In the genomic region with DNA sequence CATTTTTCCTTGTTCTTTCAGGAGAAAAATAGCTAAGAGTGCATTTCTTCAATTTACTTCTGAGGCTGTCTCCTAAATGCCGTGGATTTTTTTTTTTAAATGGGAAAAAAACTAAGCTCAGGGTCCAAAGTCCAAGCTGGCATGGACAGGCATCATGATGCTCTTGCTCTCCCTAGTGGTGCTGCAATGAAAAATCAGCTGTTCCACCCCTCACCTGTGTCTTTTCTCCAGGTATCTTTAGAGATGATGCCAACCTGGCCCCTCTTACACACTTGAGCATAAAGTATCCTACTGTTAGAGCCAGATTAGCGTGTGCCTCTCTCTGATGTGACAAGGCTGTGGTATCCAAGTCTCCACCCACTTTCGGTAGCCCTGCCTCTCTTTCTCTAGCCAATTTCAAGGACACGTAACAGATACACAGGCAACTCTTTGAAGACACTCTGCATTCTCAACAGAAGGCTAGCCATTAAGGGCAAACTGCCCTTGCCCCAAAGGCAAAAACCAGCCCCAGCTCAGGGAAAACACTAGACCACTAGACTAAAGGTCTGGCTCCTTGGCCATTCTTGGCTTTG, we compare ENCODE assay signal across 9 cellular contexts.
DNase-seq lines count a peak whose midpoint lies in the region; ATAC-seq, FAIRE-seq and TF ChIP-seq lines count a peak whose summit lies in the region.
"Had no signal": no experiment of that assay in that cellular context is flagged by ENCODE, and none has a peak within 500 bp of the region (broad histone marks: within the 10 kb centered on the region; RNA-seq: fewer than 3 reads in every experiment).

No MANE protein-coding gene starts in this region.

- no TSS peak for BruUV-seq in GM12878 (replicated peaks; lab: Mats Ljungman, UMichigan)

- ATAC-seq in GM12878 (peak; percentile 29; the same call in 1 of the 3 replicates), mucosa of descending colon (peak; percentile 67), psoas muscle (no peak)

- peak; percentile 9 for TF ChIP-seq CTCF in GM10248 (IDR thresholded peaks at IDR 0.05; ENCODE audit: control extremely low read depth, extremely low read depth, low read depth, missing control alignments)
- peak; percentile 48 for TF ChIP-seq CTCF in Loucy (conservative IDR thresholded peaks at IDR 0.05; ENCODE audit: low read length)
- peak; percentile 28 to 41 (median 38); a peak in 5 of 6 replicates for TF ChIP-seq CTCF in GM12878 (IDR thresholded peaks at IDR 0.05 in 2 of 3, conservative IDR thresholded peaks at IDR 0.05 in 1 of 3; ENCODE audit: control insufficient read depth in 2 of 3, extremely low read depth in 1 of 3, insufficient read depth in 1 of 3, low read depth in 3 of 3, low read length in 3 of 3)
- no peak for TF ChIP-seq CTCF in mucosa of descending colon (IDR thresholded peaks at IDR 0.05)
- no peak for TF ChIP-seq CTCF in psoas muscle (IDR thresholded peaks at IDR 0.05)
- TF ChIP-seq CTCF in lower leg skin (IDR thresholded peaks at IDR 0.05) = no peak

- POLR2A ChIA-PET in GM10248 (lab: Yijun Ruan, JAX) = interaction anchor here (0.6 kb wide), 1 partner anchor 29 kb away, joined by 8 read pairs; no protein-coding TSS in a partner anchor
- POLR2A ChIA-PET in GM12878 (lab: Charles Lee) = interaction anchor here (0.7 kb wide), 1 partner anchor 767 kb away, joined by 9 read pairs; no protein-coding TSS in a partner anchor

- no peak overlapping the region for H2AFZ ChIP-seq in Loucy (ENCODE audit: low read length)
- H2AFZ ChIP-seq in GM12878 (ENCODE audit: control insufficient read depth, low read depth, low read length) = no peak overlapping the region

- H3K4me3 ChIP-seq in Loucy (ENCODE audit: low read length, poor library complexity, severe bottlenecking) (no peak overlapping the region), GM12878 (no peak overlapping the region), mucosa of descending colon (no peak overlapping the region), psoas muscle (no peak overlapping the region), lower leg skin (ENCODE audit: low read depth, poor library complexity, severe bottlenecking) (no peak overlapping the region)

- H3F3A ChIP-seq in Loucy (ENCODE audit: low read depth) = no peaks in the 10 kb centered on the region

- RAD21 ChIA-PET in GM12878 (lab: Charles Lee; ENCODE audit: unreplicated experiment) = interaction anchor here (1.1 kb wide), 1 partner anchor 382 kb away, joined by 4 read pairs; no protein-coding TSS in a partner anchor

- CTCF ChIA-PET in GM10248 (lab: Yijun Ruan, JAX) = interaction anchor here (1.0 to 1.4 kb wide), 3 partner anchors 22 to 569 kb away, joined by 3 to 5 read pairs (median 3); no protein-coding TSS in a partner anchor
- CTCF ChIA-PET in GM12878 (lab: Yijun Ruan, JAX) = interaction anchor here (0.6 to 1.7 kb wide), 9 partner anchors 14 to 581 kb away, joined by 3 to 13 read pairs (median 3); no protein-coding TSS in a partner anchor

- SMC1A ChIA-PET in GM12878 (lab: Charles Lee; ENCODE audit: uncharacterized antibody, unreplicated experiment) = interaction anchor here (1.1 to 1.7 kb wide), 2 partner anchors 382 to 569 kb away, joined by 5 to 6 read pairs; no protein-coding TSS in a partner anchor

- H4K20me1 ChIP-seq in Loucy (ENCODE audit: insufficient read depth, low read length, poor library complexity, severe bottlenecking) (no peaks in the 10 kb centered on the region), GM12878 (ENCODE audit: control insufficient read depth, insufficient read depth) (no peaks in the 10 kb centered on the region)

- H3K27me3 ChIP-seq in Loucy (ENCODE audit: insufficient read depth, low read length, poor library complexity, severe bottlenecking) = no peaks in the 10 kb centered on the region
- H3K27me3 ChIP-seq in GM12878 (replicated peaks in 1 of 2; ENCODE audit: control insufficient read depth in 2 of 2, insufficient read depth in 2 of 2, low read length in 1 of 2) = no peaks in the 10 kb centered on the region; a peak in 1 of 4 replicates
- H3K27me3 ChIP-seq in psoas muscle (ENCODE audit: insufficient read depth in 3 of 3, low read length in 2 of 3) = no peaks in the 10 kb centered on the region

- no peaks in the 10 kb centered on the region for H3K9me3 ChIP-seq in Loucy (ENCODE audit: insufficient read depth, low read depth, low read length)
- H3K9me3 ChIP-seq in GM12878 (replicated peaks; ENCODE audit: control insufficient read depth, insufficient read depth, low read length) = no peaks in the 10 kb centered on the region
- no peaks in the 10 kb centered on the region for H3K9me3 ChIP-seq in mucosa of descending colon
- H3K9me3 ChIP-seq in psoas muscle = no peaks in the 10 kb centered on the region

- TF ChIP-seq EP300 in GM12878 (IDR thresholded peaks at IDR 0.05; ENCODE audit: borderline replicate concordance in 1 of 2, control insufficient read depth in 1 of 2, low read depth in 2 of 2, low read length in 2 of 2) = no peak

- FAIRE-seq in GM12878 (lab: Jason Lieb, UNC) (no peak), GM12891 (lab: Jason Lieb, UNC) (no peak)

- in situ Hi-C loops in GM12878 (cut with MboI) = no loop called here

- whole genome bisulfite sequencing in GM12878 (ENCODE audit: insufficient coverage, insufficient replicate concordance, low lambda C conversion rate, missing lambda C conversion rate) = 33% methylated on average over 4 of the region's 4 CpGs
- WGBS in psoas muscle, 3 donors = 62 to 68% (median 64%) methylated on average over 4 of the region's 4 CpGs
- 51 to 56% methylated on average over 4 of the region's 4 CpGs for WGBS in lower leg skin, 2 donors

- H3K9ac ChIP-seq in Loucy (ENCODE audit: low read depth, low read length, poor library complexity, severe bottlenecking) (no peak overlapping the region), GM12878 (ENCODE audit: control insufficient read depth, insufficient read depth, low read length) (no peak overlapping the region)

- H3K79me2 ChIP-seq in Loucy (ENCODE audit: insufficient read depth, low read length) (no peaks in the 10 kb centered on the region), GM12878 (ENCODE audit: control insufficient read depth, insufficient read depth, low read length) (no peaks in the 10 kb centered on the region)

- no peak for DNase-seq in GM10248 (ENCODE audit: extremely low spot score)
- no peak for DNase-seq in GM12878 (ENCODE audit: low read depth, low spot score)
- DNase-seq in mucosa of descending colon = peak in 1 of 3 donors; percentile 43
- no peak for DNase-seq in psoas muscle
- DNase-seq in GM12891 (ENCODE audit: insufficient read length, low spot score) = no peak
- DNase-seq in lower leg skin (ENCODE audit: low spot score in 2 of 2) = no peak
- DNase-seq in Kasumi-1 (lab: John Stamatoyannopoulos, UW) = no peak
- DNase-seq: T-helper 2 cell had no signal

- H3K4me1 ChIP-seq in Loucy (ENCODE audit: insufficient read depth, low read length, poor library complexity, severe bottlenecking) = peaks cover 18% of the 10 kb centered on the region
- no peaks in the 10 kb centered on the region for H3K4me1 ChIP-seq in GM12878 (ENCODE audit: control insufficient read depth, insufficient read depth, low read length)
- H3K4me1 ChIP-seq in mucosa of descending colon (ENCODE audit: low read depth) = peaks cover 15% of the 10 kb centered on the region
- H3K4me1 ChIP-seq in psoas muscle = no peaks in the 10 kb centered on the region

- TF ChIP-seq POLR2A in GM12878 (IDR thresholded peaks at IDR 0.05; ENCODE audit: low read depth, low read length) (no peak), GM12891 (IDR thresholded peaks at IDR 0.05; ENCODE audit: low read depth, low read length) (no peak), lower leg skin (IDR thresholded peaks at IDR 0.05) (no peak)

- no peak overlapping the region for H3K4me2 ChIP-seq in Loucy (ENCODE audit: low read depth, low read length, poor library complexity, severe bottlenecking)
- H3K4me2 ChIP-seq in GM12878 (ENCODE audit: control insufficient read depth, insufficient read depth) = no peak overlapping the region

- intact Hi-C loops in GM12878 (cut with micrococcal nuclease; ENCODE audit: unreplicated experiment) = loop anchor here (10.0 kb wide), 2 partner anchors 201 to 569 kb away; no protein-coding TSS in a partner anchor
- intact Hi-C loops in mucosa of descending colon (cut with DNase I, micrococcal nuclease) = no loop called here
- intact Hi-C loops in psoas muscle (cut with DNase I) = no loop called here
- intact Hi-C loops in lower leg skin (cut with DNase I; ENCODE audit: low total_unique reads) = no loop called here

- peak; percentile 67 for TF ChIP-seq RAD21 in GM12878 (IDR thresholded peaks at IDR 0.05; ENCODE audit: insufficient read depth, low read depth, low read length)

- H3K27ac ChIP-seq in GM12878 (ENCODE audit: control insufficient read depth, insufficient read depth) (no peak overlapping the region), psoas muscle (no peak overlapping the region)

- H3K9me2 ChIP-seq in Loucy (replicated peaks; ENCODE audit: low read depth, low read length) = no peaks in the 10 kb centered on the region

- H3K36me3 ChIP-seq in Loucy (ENCODE audit: insufficient read depth, low read length) (no peaks in the 10 kb centered on the region), GM12878 (ENCODE audit: control insufficient read depth in 2 of 2, insufficient read depth in 2 of 2, low read length in 1 of 2) (no peaks in the 10 kb centered on the region), mucosa of descending colon (ENCODE audit: low read depth) (no peaks in the 10 kb centered on the region), psoas muscle (ENCODE audit: insufficient read depth in 1 of 2, low read depth in 1 of 2) (no peaks in the 10 kb centered on the region)

TF ChIP-seq in GM12878, 131 proteins besides CTCF, POLR2A, EP300 and RAD21:
- TF ChIP-seq MEF2B (IDR thresholded peaks at IDR 0.05; ENCODE audit: partially characterized antibody, poor library complexity, severe bottlenecking) = no peak
- peak; percentile 29; the same call in 1 of the 2 replicates for TF ChIP-seq SMC3 (IDR thresholded peaks at IDR 0.05; ENCODE audit: borderline replicate concordance, low read length)

TF ChIP-seq in GM12891, 5 proteins besides CTCF, POLR2A, EP300 and RAD21:
- TF ChIP-seq POLR2AphosphoS5 (IDR thresholded peaks at IDR 0.05; ENCODE audit: low read depth, low read length) (no peak), TAF1 (IDR thresholded peaks at IDR 0.05; ENCODE audit: low read depth, low read length) (no peak), SPI1 (IDR thresholded peaks at IDR 0.05; ENCODE audit: low read depth, low read length) (no peak), PAX5 (IDR thresholded peaks at IDR 0.05; ENCODE audit: insufficient read depth, low read length, severe bottlenecking) (no peak), POU2F2 (IDR thresholded peaks at IDR 0.05; ENCODE audit: low read depth, low read length) (no peak)

Comparison
In these comparisons a context has a peak if more than half of its experiments do, and no peak if none do; other contexts are left out.
1. CTCF ChIP-seq: peak in GM10248 (single experiment), Loucy (single experiment) and GM12878 (3 of 3); none in mucosa of descending colon (single experiment), psoas muscle (single experiment) and lower leg skin (0 of 3).
2. ATAC-seq: peak in GM12878 (single experiment) and mucosa of descending colon (single experiment); none in psoas muscle (0 of 4).